35 cellular contexts compared by ENCODE assay signal in the genomic region with DNA sequence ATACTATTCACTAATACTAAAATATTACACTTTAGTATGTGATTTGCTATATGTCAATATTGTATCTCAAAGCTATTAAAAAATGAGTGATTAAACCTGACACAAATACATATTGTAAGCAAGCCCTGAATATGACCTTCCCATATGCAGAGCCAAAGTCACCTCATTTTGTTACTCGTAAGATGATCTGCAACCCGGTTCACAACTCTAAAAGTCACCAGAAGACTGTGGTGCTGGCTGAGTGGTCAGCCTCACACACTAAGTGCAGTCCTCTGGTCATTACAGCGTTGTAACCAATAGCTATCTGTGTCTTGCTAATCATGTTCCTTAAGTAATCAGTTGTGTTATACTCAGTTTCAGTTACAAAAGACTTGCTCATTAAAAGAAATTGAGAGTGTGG.
"Had no signal": no experiment of that assay in that cellular context is flagged by ENCODE, and none has a peak within 500 bp of the region (broad histone marks: within the 10 kb centered on the region; RNA-seq: fewer than 3 reads in every experiment).

No MANE protein-coding gene starts in this region.

- H3K27ac Mint-ChIP-seq: activated CD4-positive, alpha-beta memory T cell treated with anti-CD3 and anti-CD28 coated beads, Interleukin-2, amount 10 ng/mL, durations not matched to agents 7 days and 5 days; activated CD4-positive, alpha-beta T cell treated with anti-CD3 and anti-CD28 coated beads for 36 hours; activated CD4-positive, alpha-beta T cell treated with anti-CD3 and anti-CD28 coated beads, Interleukin-2, amount 10 ng/mL, durations not matched to agents 7 days and 5 days; activated CD8-positive, alpha-beta memory T cell treated with anti-CD3 and anti-CD28 coated beads, Interleukin-2, amount 10 ng/mL, durations not matched to agents 7 days and 5 days; activated CD8-positive, alpha-beta T cell treated with anti-CD3 and anti-CD28 coated beads, Interleukin-2, amount 10 ng/mL, durations not matched to agents 7 days and 5 days; activated naive CD4-positive, alpha-beta T cell treated with anti-CD3 and anti-CD28 coated beads, Interleukin-2, amount 10 ng/mL, durations not matched to agents 7 days and 5 days; activated naive CD4-positive, alpha-beta T cell treated with anti-CD3 and anti-CD28 coated beads, Interleukin-2, amount 50 U/mL, for 24 hours; activated naive CD8-positive, alpha-beta T cell; activated naive CD8-positive, alpha-beta T cell treated with anti-CD3 and anti-CD28 coated beads, Interleukin-2, amount 10 ng/mL, durations not matched to agents 7 days and 5 days; activated naive CD8-positive, alpha-beta T cell treated with anti-CD3 and anti-CD28 coated beads, Interleukin-2, amount 50 U/mL, for 24 hours; activated T-cell treated with anti-CD3 and anti-CD28 coated beads, Interleukin-2, amount 50 U/mL, for 24 hours; activated T-helper 2 cell treated with anti-CD3 and anti-CD28 coated beads, Interferon-gamma antibody, Interleukin-2, Interleukin-4, amounts not matched to agents 10 μg/mL and 5 μg/mL and 100 μg/mL, durations not matched to agents 14 hours and 24 hours and 36 hours; T-helper 1 cell treated with Interleukin-12 subunit alpha and Interleukin-12 subunit beta and Interleukin-4 antibody, amounts not matched to agents 30 μg/mL and 1 μg/mL, for 36 hours; T-helper 2 cell treated with Interferon-gamma antibody and Interleukin-4, amounts not matched to agents 5 μg/mL and 100 μg/mL, for 36 hours had no signal

- H3K36me3 Mint-ChIP-seq: activated CD8-positive, alpha-beta memory T cell treated with anti-CD3 and anti-CD28 coated beads, Interleukin-2, amount 10 ng/mL, durations not matched to agents 7 days and 5 days; activated naive CD4-positive, alpha-beta T cell treated with anti-CD3 and anti-CD28 coated beads, Interleukin-2, amount 10 ng/mL, durations not matched to agents 7 days and 5 days had no signal

- FAIRE-seq: astrocyte, TTC549 had no signal

- H3K4me3 Mint-ChIP-seq: activated CD4-positive, alpha-beta memory T cell treated with anti-CD3 and anti-CD28 coated beads, Interleukin-2, amount 10 ng/mL, durations not matched to agents 7 days and 5 days; activated CD4-positive, alpha-beta T cell treated with anti-CD3 and anti-CD28 coated beads for 36 hours; activated CD4-positive, alpha-beta T cell treated with anti-CD3 and anti-CD28 coated beads, Interleukin-2, amount 10 ng/mL, durations not matched to agents 7 days and 5 days; activated CD8-positive, alpha-beta memory T cell treated with anti-CD3 and anti-CD28 coated beads, Interleukin-2, amount 10 ng/mL, durations not matched to agents 7 days and 5 days; activated CD8-positive, alpha-beta T cell treated with anti-CD3 and anti-CD28 coated beads, Interleukin-2, amount 10 ng/mL, durations not matched to agents 7 days and 5 days; activated naive CD4-positive, alpha-beta T cell treated with anti-CD3 and anti-CD28 coated beads, Interleukin-2, amount 10 ng/mL, durations not matched to agents 7 days and 5 days; activated naive CD4-positive, alpha-beta T cell treated with anti-CD3 and anti-CD28 coated beads, Interleukin-2, amount 50 U/mL, for 24 hours; activated naive CD8-positive, alpha-beta T cell; activated naive CD8-positive, alpha-beta T cell treated with anti-CD3 and anti-CD28 coated beads, Interleukin-2, amount 10 ng/mL, durations not matched to agents 7 days and 5 days; activated naive CD8-positive, alpha-beta T cell treated with anti-CD3 and anti-CD28 coated beads, Interleukin-2, amount 50 U/mL, for 24 hours; activated T-cell treated with anti-CD3 and anti-CD28 coated beads, Interleukin-2, amount 50 U/mL, for 24 hours; T-helper 1 cell treated with Interleukin-12 subunit alpha and Interleukin-12 subunit beta and Interleukin-4 antibody, amounts not matched to agents 30 μg/mL and 1 μg/mL, for 36 hours; T-helper 2 cell treated with Interferon-gamma antibody and Interleukin-4, amounts not matched to agents 5 μg/mL and 100 μg/mL, for 36 hours had no signal

- H3K27me3 Mint-ChIP-seq: activated CD4-positive, alpha-beta memory T cell treated with anti-CD3 and anti-CD28 coated beads, Interleukin-2, amount 10 ng/mL, durations not matched to agents 7 days and 5 days; activated CD4-positive, alpha-beta T cell treated with anti-CD3 and anti-CD28 coated beads for 36 hours; activated CD4-positive, alpha-beta T cell treated with anti-CD3 and anti-CD28 coated beads, Interleukin-2, amount 10 ng/mL, durations not matched to agents 7 days and 5 days; activated CD8-positive, alpha-beta memory T cell treated with anti-CD3 and anti-CD28 coated beads, Interleukin-2, amount 10 ng/mL, durations not matched to agents 7 days and 5 days; activated naive CD4-positive, alpha-beta T cell treated with anti-CD3 and anti-CD28 coated beads, Interleukin-2, amount 10 ng/mL, durations not matched to agents 7 days and 5 days; activated naive CD4-positive, alpha-beta T cell treated with anti-CD3 and anti-CD28 coated beads, Interleukin-2, amount 50 U/mL, for 24 hours; activated naive CD8-positive, alpha-beta T cell; activated naive CD8-positive, alpha-beta T cell treated with anti-CD3 and anti-CD28 coated beads, Interleukin-2, amount 10 ng/mL, durations not matched to agents 7 days and 5 days; activated naive CD8-positive, alpha-beta T cell treated with anti-CD3 and anti-CD28 coated beads, Interleukin-2, amount 50 U/mL, for 24 hours; activated T-cell treated with anti-CD3 and anti-CD28 coated beads, Interleukin-2, amount 50 U/mL, for 24 hours had no signal

- H3K4me1 Mint-ChIP-seq: activated CD4-positive, alpha-beta memory T cell treated with anti-CD3 and anti-CD28 coated beads, Interleukin-2, amount 10 ng/mL, durations not matched to agents 7 days and 5 days; activated CD4-positive, alpha-beta T cell treated with anti-CD3 and anti-CD28 coated beads for 36 hours; activated CD4-positive, alpha-beta T cell treated with anti-CD3 and anti-CD28 coated beads, Interleukin-2, amount 10 ng/mL, durations not matched to agents 7 days and 5 days; activated CD8-positive, alpha-beta memory T cell treated with anti-CD3 and anti-CD28 coated beads, Interleukin-2, amount 10 ng/mL, durations not matched to agents 7 days and 5 days; activated naive CD4-positive, alpha-beta T cell treated with anti-CD3 and anti-CD28 coated beads, Interleukin-2, amount 10 ng/mL, durations not matched to agents 7 days and 5 days; activated naive CD4-positive, alpha-beta T cell treated with anti-CD3 and anti-CD28 coated beads, Interleukin-2, amount 50 U/mL, for 24 hours; activated naive CD8-positive, alpha-beta T cell treated with anti-CD3 and anti-CD28 coated beads, Interleukin-2, amount 10 ng/mL, durations not matched to agents 7 days and 5 days; activated naive CD8-positive, alpha-beta T cell treated with anti-CD3 and anti-CD28 coated beads, Interleukin-2, amount 50 U/mL, for 24 hours had no signal

- DNase-seq: activated CD4-positive, alpha-beta memory T cell treated with anti-CD3 and anti-CD28 coated beads, Interleukin-2, amount 10 ng/mL, durations not matched to agents 7 days and 5 days; activated CD4-positive, alpha-beta T cell treated with anti-CD3 and anti-CD28 coated beads for 1 hour; activated CD4-positive, alpha-beta T cell treated with anti-CD3 and anti-CD28 coated beads for 36 hours; activated CD4-positive, alpha-beta T cell treated with anti-CD3 and anti-CD28 coated beads for 48 hours; activated CD4-positive, alpha-beta T cell treated with anti-CD3 and anti-CD28 coated beads, Interleukin-2, amount 10 ng/mL, durations not matched to agents 7 days and 5 days; activated CD4-positive, alpha-beta T cell treated with anti-CD3 and anti-CD28 coated beads, Interleukin-2, amount 50 U/mL, for 48 hours; activated CD4-positive, CD25-positive, alpha-beta regulatory T cell; activated CD8-positive, alpha-beta memory T cell treated with anti-CD3 and anti-CD28 coated beads for 24 hours; activated CD8-positive, alpha-beta memory T cell treated with anti-CD3 and anti-CD28 coated beads, Interleukin-2, amount 10 ng/mL, durations not matched to agents 7 days and 5 days; activated CD8-positive, alpha-beta memory T cell treated with anti-CD3 and anti-CD28 coated beads, Interleukin-2, amount 50 U/mL, for 48 hours; activated CD8-positive, alpha-beta T cell treated with anti-CD3 and anti-CD28 coated beads, Interleukin-2, amount 10 ng/mL, durations not matched to agents 7 days and 5 days; activated effector memory CD4-positive, alpha-beta T cell treated with Interleukin-2 at 50 U/mL for 16 hours; activated gamma-delta T cell; activated naive CD4-positive, alpha-beta T cell treated with anti-CD3 and anti-CD28 coated beads, Interleukin-2, amount 10 ng/mL, durations not matched to agents 7 days and 5 days; activated naive CD4-positive, alpha-beta T cell treated with Interleukin-2 at 50 U/mL for 16 hours; activated naive CD8-positive, alpha-beta T cell treated with anti-CD3 and anti-CD28 coated beads, Interleukin-2, amount 10 ng/mL, durations not matched to agents 7 days and 5 days; activated naive CD8-positive, alpha-beta T cell treated with anti-CD3 and anti-CD28 coated beads, Interleukin-2, amount 50 U/mL, for 24 hours; activated T-cell treated with anti-CD3 and anti-CD28 coated beads, Interleukin-2, amount 50 U/mL, for 24 hours; activated T-cell treated with anti-CD3 and anti-CD28 coated beads, Interleukin-2, amount 50 U/mL, for 48 hours; aorta; body of pancreas; brain microvascular endothelial cell; central memory CD4-positive, alpha-beta T cell; T-helper 1 cell; T-helper 2 cell; T-helper 9 cell had no signal

- H3K9me3 Mint-ChIP-seq: activated CD4-positive, alpha-beta memory T cell treated with anti-CD3 and anti-CD28 coated beads, Interleukin-2, amount 10 ng/mL, durations not matched to agents 7 days and 5 days; activated CD4-positive, alpha-beta T cell treated with anti-CD3 and anti-CD28 coated beads, Interleukin-2, amount 10 ng/mL, durations not matched to agents 7 days and 5 days; activated naive CD4-positive, alpha-beta T cell treated with anti-CD3 and anti-CD28 coated beads, Interleukin-2, amount 10 ng/mL, durations not matched to agents 7 days and 5 days; activated naive CD8-positive, alpha-beta T cell treated with anti-CD3 and anti-CD28 coated beads, Interleukin-2, amount 10 ng/mL, durations not matched to agents 7 days and 5 days; activated T-helper 2 cell treated with anti-CD3 and anti-CD28 coated beads, Interferon-gamma antibody, Interleukin-2, Interleukin-4, amounts not matched to agents 10 μg/mL and 5 μg/mL and 100 μg/mL, durations not matched to agents 14 hours and 24 hours and 36 hours; T-helper 1 cell treated with Interleukin-12 subunit alpha and Interleukin-12 subunit beta and Interleukin-4 antibody, amounts not matched to agents 30 μg/mL and 1 μg/mL, for 36 hours; T-helper 2 cell treated with Interferon-gamma antibody and Interleukin-4, amounts not matched to agents 5 μg/mL and 100 μg/mL, for 36 hours had no signal

- H3K36me3 ChIP-seq: brain microvascular endothelial cell, breast epithelium had no signal

- H3K27me3 ChIP-seq: body of pancreas, brain microvascular endothelial cell, breast epithelium had no signal

- H3K4me1 ChIP-seq: body of pancreas had no signal

- ATAC-seq: activated CD4-positive, alpha-beta T cell treated with anti-CD3 and anti-CD28 coated beads for 36 hours; activated CD4-positive, CD25-positive, alpha-beta regulatory T cell treated with anti-CD3 and anti-CD28 coated beads, Interleukin-2, amount 50 U/mL, for 24 hours; activated CD8-positive, alpha-beta memory T cell treated with anti-CD3 and anti-CD28 coated beads, Interleukin-2, amount 10 ng/mL, durations not matched to agents 7 days and 5 days; activated CD8-positive, alpha-beta T cell treated with anti-CD3 and anti-CD28 coated beads, Interleukin-2, amount 10 ng/mL, durations not matched to agents 7 days and 5 days; activated naive CD8-positive, alpha-beta T cell treated with anti-CD3 and anti-CD28 coated beads, Interleukin-2, amount 50 U/mL, for 24 hours; body of pancreas had no signal

- H3K27ac ChIP-seq: body of pancreas, brain microvascular endothelial cell, breast epithelium had no signal

- H3K4me3 ChIP-seq: body of pancreas, breast epithelium had no signal

- H3K9me3 ChIP-seq: body of pancreas, breast epithelium had no signal
